In the genomic region with DNA sequence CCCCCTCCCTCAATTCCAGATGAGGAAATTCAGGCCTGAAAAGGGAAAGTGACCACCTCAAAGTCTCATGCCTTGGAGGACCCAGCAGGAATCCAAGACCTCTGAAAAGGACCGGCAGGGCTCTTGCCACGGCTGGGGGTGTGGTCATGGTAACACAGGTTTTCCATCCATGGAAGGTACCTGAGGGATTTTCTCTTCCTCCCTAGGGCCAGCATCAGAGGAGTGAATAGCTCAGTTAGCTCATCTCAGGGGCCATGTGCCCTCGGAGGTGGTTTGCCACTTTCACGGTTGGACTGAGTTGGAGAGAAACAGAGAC, we compare ENCODE assay signal across 9 cellular contexts. TPM values are rescaled to one million over a fixed set of nuclear protein-coding genes. Genes with fewer than 3 reads are reported as not detected.
DNase-seq lines count a peak whose midpoint lies in the region; ATAC-seq and TF ChIP-seq lines count a peak whose summit lies in the region.
"Had no signal": no experiment of that assay in that cellular context is flagged by ENCODE, and none has a peak within 500 bp of the region (broad histone marks: within the 10 kb centered on the region; RNA-seq: fewer than 3 reads in every experiment).

No MANE protein-coding gene starts in this region.

- H2BK20ac ChIP-seq in H9 (ENCODE audit: low read depth, low read length, poor library complexity, severe bottlenecking), result no peak overlapping the region

- no peak overlapping the region for H2AFZ ChIP-seq in H9 (ENCODE audit: low read length)

- peaks cover 5% of the 10 kb centered on the region for H3K23me2 ChIP-seq in H9 (ENCODE audit: insufficient read length, low read depth, low read length, poor library complexity, severe bottlenecking)

- H3K4me3 ChIP-seq in BJ (ENCODE audit: low read depth, low read length) (peak overlapping the region; percentile 49; the same call in 1 of the 2 replicates), adipocyte (ENCODE audit: low read length) (peak overlapping the region; percentile 88), muscle layer of colon (ENCODE audit: low read depth in 1 of 2, low read length in 2 of 2) (peak overlapping the region; percentile 58 to 75)

- peaks cover 12 to 29% of the 10 kb centered on the region in 2 experiments for H3K4me1 Mint-ChIP-seq in H9

- H3K36me3 ChIP-seq in BJ (ENCODE audit: control insufficient read depth, insufficient read depth, low read length) (no peaks in the 10 kb centered on the region), adipocyte (ENCODE audit: control insufficient read depth, insufficient read depth, low read length, severe bottlenecking) (no peaks in the 10 kb centered on the region), muscle layer of colon (ENCODE audit: insufficient read depth, low read length) (no peaks in the 10 kb centered on the region)
- H3K36me3 ChIP-seq: WERI-Rb-1 had no signal

- H3K27ac ChIP-seq in H9 (ENCODE audit: insufficient read length, low read depth, low read length) (no peak overlapping the region), muscle layer of colon (ENCODE audit: low read depth, low read length) (no peak overlapping the region)
- H3K27ac ChIP-seq: WERI-Rb-1 had no signal

- no peak for ATAC-seq in GM21723 (IDR thresholded peaks at IDR 0.05; ENCODE audit: unreplicated experiment)

- no peak overlapping the region for H3K18ac ChIP-seq in H9 (ENCODE audit: insufficient read length, low read depth, low read length)

- no peaks in the 10 kb centered on the region for H3K79me2 ChIP-seq in H9 (ENCODE audit: insufficient read depth, low read length)

- no peaks in the 10 kb centered on the region; the same call in 1 of the 2 replicates for H3K4me1 ChIP-seq in H9 (ENCODE audit: insufficient read depth, low read length)
- H3K4me1 ChIP-seq in adipocyte (ENCODE audit: control insufficient read depth, insufficient read depth, low read length), result peaks cover 10% of the 10 kb centered on the region
- H3K4me1 ChIP-seq in muscle layer of colon (ENCODE audit: insufficient read depth, low read length), result peaks cover 5% of the 10 kb centered on the region

- H3K9me3 Mint-ChIP-seq in H9, result peaks cover 0 to 3% of the 10 kb centered on the region in 2 experiments; a peak in 1 of 5 replicates

- no peak overlapping the region for H4K5ac ChIP-seq in H9 (ENCODE audit: insufficient read length, low read depth, low read length)

- H3K4me3 Mint-ChIP-seq in H9, result no peak overlapping the region

- H3K23ac ChIP-seq in H9 (ENCODE audit: insufficient read length, low read depth, low read length), result no peak overlapping the region

- H3K27ac Mint-ChIP-seq in H9, result no peak overlapping the region

- H3K79me1 ChIP-seq in H9 (ENCODE audit: insufficient read depth, low read depth, low read length, poor library complexity, severe bottlenecking), result no peaks in the 10 kb centered on the region

- no peak overlapping the region for H4K91ac ChIP-seq in H9 (ENCODE audit: insufficient read length, low read depth, low read length)

- H4K20me1 ChIP-seq in H9 (ENCODE audit: control insufficient read depth, insufficient read depth, insufficient read length), result no peaks in the 10 kb centered on the region

- no peak overlapping the region for H3K56ac ChIP-seq in H9 (ENCODE audit: insufficient read length, low read depth, low read length)

- CTCF ChIA-PET in BJ (lab: Yijun Ruan, JAX), result interaction anchor here (2.0 kb wide), 1 partner anchor 41 kb away, joined by 7 read pairs; no protein-coding TSS in a partner anchor

- WGBS in H9 (ENCODE audit: extremely low coverage, insufficient read length, low lambda C conversion rate), result no CpG with 5 or more reads among the region's 4 CpGs

- H2BK120ac ChIP-seq in H9 (ENCODE audit: low read depth, low read length, poor library complexity, severe bottlenecking), result no peak overlapping the region

- H3K9ac ChIP-seq in H9 (ENCODE audit: extremely low read depth, insufficient read length, low read length) (no peak overlapping the region), adipocyte (ENCODE audit: low read length) (no peak overlapping the region), muscle layer of colon (ENCODE audit: low read length) (no peak overlapping the region)

- no peak overlapping the region for H3T11ph ChIP-seq in H9 (ENCODE audit: low read length)

- no peak overlapping the region for H4K8ac ChIP-seq in H9 (replicated peaks; ENCODE audit: insufficient read length, low read depth, low read length)

- no peak for DNase-seq in BJ (ENCODE audit: low read depth)
- no peak for DNase-seq in H9
- DNase-seq in adipocyte (ENCODE audit: low read depth), result no peak
- no peak for DNase-seq in GM10266 (ENCODE audit: extremely low spot score)
- DNase-seq in 8988T, result no peak
- DNase-seq in Ammon's horn (ENCODE audit: low spot score), result no peak
- DNase-seq: WERI-Rb-1 had no signal

- no peak overlapping the region for H2AK5ac ChIP-seq in H9 (ENCODE audit: insufficient read length, low read length)

- H2BK5ac ChIP-seq in H9 (ENCODE audit: insufficient read length, low read length), result no peak overlapping the region

- H3K4ac ChIP-seq in H9 (ENCODE audit: low read depth, low read length), result no peak overlapping the region

- H3K4me2 ChIP-seq in H9 (ENCODE audit: insufficient read depth, insufficient read length, low read length), result peak overlapping the region; percentile 19

- no peaks in the 10 kb centered on the region for H3K36me3 Mint-ChIP-seq in H9 (ENCODE audit: insufficient read depth in 1 of 3, low read depth in 3 of 3)

- H2BK15ac ChIP-seq in H9 (ENCODE audit: low read depth, low read length), result no peak overlapping the region

- peaks cover 16% of the 10 kb centered on the region for H3K27me3 Mint-ChIP-seq in H9 (ENCODE audit: low read depth)

- POLR2A ChIA-PET in BJ (lab: Charles Lee), result no interaction called here

- TF ChIP-seq CTCF in BJ (IDR thresholded peaks at IDR 0.05; ENCODE audit: insufficient read depth, low read depth, low read length) (no peak), H9 (conservative IDR thresholded peaks at IDR 0.05) (no peak), GM10266 (IDR thresholded peaks at IDR 0.05; ENCODE audit: control insufficient read depth, insufficient read depth, low read depth, missing control alignments) (no peak)

- peaks cover 15% of the 10 kb centered on the region for H3K27me3 ChIP-seq in BJ (ENCODE audit: control insufficient read depth, insufficient read depth, low read length)
- H3K27me3 ChIP-seq in H9 (ENCODE audit: insufficient read depth, low read length), result peaks cover 4% of the 10 kb centered on the region; the same call in 1 of the 2 replicates
- peaks cover 7% of the 10 kb centered on the region for H3K27me3 ChIP-seq in adipocyte (replicated peaks; ENCODE audit: control insufficient read depth, insufficient read depth, low read length)
- peaks cover 0 to 27% of the 10 kb centered on the region in 2 donors for H3K27me3 ChIP-seq in muscle layer of colon (ENCODE audit: control insufficient read depth in 1 of 2, insufficient read depth in 2 of 2, low read length in 2 of 2)

- no peaks in the 10 kb centered on the region for H3K9me3 ChIP-seq in H9 (ENCODE audit: control insufficient read depth, low read depth, low read length)
- H3K9me3 ChIP-seq in adipocyte (ENCODE audit: control insufficient read depth, low read length), result no peaks in the 10 kb centered on the region
- H3K9me3 ChIP-seq in muscle layer of colon (ENCODE audit: low read length), result no peaks in the 10 kb centered on the region

- H2BK12ac ChIP-seq in H9 (ENCODE audit: insufficient read length, low read depth, low read length), result no peak overlapping the region

- H3K14ac ChIP-seq in H9 (ENCODE audit: insufficient read depth, low read length), result no peak overlapping the region

RNA-seq across cellular contexts. Expression of a gene that starts 1.3 kb away (rescaled TPM):
- polyA plus RNA-seq in BJ (2011; rRNA removed), result 0.04 TPM in 1 of 2 replicates, not detected in the other
- polyA minus RNA-seq in BJ (2011; rRNA and poly(A)+ RNA removed), result not detected in 2 replicates
- not detected in 2 replicates for total RNA-seq in H9 (2021)

RNA-seq across cellular contexts. Expression of a gene that starts 59.7 kb away (rescaled TPM):
- not detected in 2 replicates for polyA plus RNA-seq in BJ (2011; rRNA removed)
- polyA minus RNA-seq in BJ (2011; rRNA and poly(A)+ RNA removed), result not detected in 2 replicates
- 3.0 and 3.1 TPM in 2 replicates for total RNA-seq in H9 (2021)
